18 cellular contexts compared by ENCODE assay signal in genomic region chr4:40214661-40215418, GRCh38. TPM values are rescaled to one million over a fixed set of nuclear protein-coding genes. Genes with fewer than 3 reads are reported as not detected.
DNase-seq lines count a peak whose midpoint lies in the region; ATAC-seq, FAIRE-seq and TF ChIP-seq lines count a peak whose summit lies in the region.
"Had no signal": no experiment of that assay in that cellular context is flagged by ENCODE, and none has a peak within 500 bp of the region (broad histone marks: within the 10 kb centered on the region; RNA-seq: fewer than 3 reads in every experiment).

No MANE protein-coding gene starts in this region.

- H3K4me3 ChIP-seq in gastroesophageal sphincter: no peak overlapping the region
- no peak overlapping the region for H3K4me3 ChIP-seq in right lobe of liver
- H3K4me3 ChIP-seq: BLaER1 treated with 17β-estradiol and CSF1 and Interleukin-3, amounts not matched to agents 10 nM and 100 nM; hepatocyte; K562; ovary had no signal

- peaks cover 98% of the 10 kb centered on the region for H3K4me1 Mint-ChIP-seq in CD4-positive, alpha-beta T cell (ENCODE audit: low read depth)
- H3K4me1 Mint-ChIP-seq in activated CD8-positive, alpha-beta T cell treated with anti-CD3 and anti-CD28 coated beads, Interleukin-2, amount 10 ng/mL, durations not matched to agents 7 days and 5 days (ENCODE audit: low read depth): peaks cover 97% of the 10 kb centered on the region
- H3K4me1 Mint-ChIP-seq in naive thymus-derived CD8-positive, alpha-beta T cell: peaks cover 54 to 100% (median 97%) of the 10 kb centered on the region in 4 donors
- H3K4me1 Mint-ChIP-seq: brain had no signal

- H3K27me3 ChIP-seq in CD4-positive, alpha-beta T cell (ENCODE audit: control insufficient read depth, insufficient read depth, low read length): no peaks in the 10 kb centered on the region
- H3K27me3 ChIP-seq in gastroesophageal sphincter (no peaks in the 10 kb centered on the region), right lobe of liver (no peaks in the 10 kb centered on the region)
- H3K27me3 ChIP-seq: BLaER1 treated with 17β-estradiol and CSF1 and Interleukin-3, amounts not matched to agents 10 nM and 100 nM; hepatocyte; ovary had no signal

- no peak for TF ChIP-seq EP300 in gastroesophageal sphincter (IDR thresholded peaks at IDR 0.05)

- POLR2A ChIA-PET in CD4-positive, alpha-beta T cell (lab: Charles Lee): interaction anchor here (0.8 to 5.7 kb wide), 15 partner anchors 8 to 158 kb away, joined by 3 to 89 read pairs (median 7); partner anchors contain the start of genes N4BP2 and RHOH
- POLR2A ChIA-PET in activated CD8-positive, alpha-beta T cell treated with anti-CD3 and anti-CD28 coated beads, Interleukin-2, amount 10 ng/mL, durations not matched to agents 7 days and 5 days (lab: Charles Lee): interaction anchor here (1.0 to 18.3 kb wide), 11 partner anchors 10 to 102 kb away, joined by 3 to 517 read pairs (median 5); partner anchors contain the start of gene RHOH
- POLR2A ChIA-PET in naive thymus-derived CD8-positive, alpha-beta T cell (lab: Charles Lee): interaction anchor here (0.9 to 13.9 kb wide), 21 partner anchors 10 to 102 kb away, joined by 3 to 376 read pairs (median 5); partner anchors contain the start of gene RHOH

- H3K4me3 Mint-ChIP-seq in CD4-positive, alpha-beta T cell: peak overlapping the region; percentile 70
- peak overlapping the region; percentile 68 for H3K4me3 Mint-ChIP-seq in activated CD8-positive, alpha-beta T cell treated with anti-CD3 and anti-CD28 coated beads, Interleukin-2, amount 10 ng/mL, durations not matched to agents 7 days and 5 days
- H3K4me3 Mint-ChIP-seq in naive thymus-derived CD8-positive, alpha-beta T cell: peak overlapping the region; percentile 49 to 100 (median 80)
- H3K4me3 Mint-ChIP-seq: brain had no signal

- intact Hi-C loops in CD4-positive, alpha-beta T cell (cut with DNase I, micrococcal nuclease): loop anchor here in 1 of 2 experiments (1.0 to 2.0 kb wide), 2 partner anchors 11 to 16 kb away; no protein-coding TSS in a partner anchor
- intact Hi-C loops in right lobe of liver (cut with DNase I): no loop called here

- H3K4me1 ChIP-seq in gastroesophageal sphincter (no peaks in the 10 kb centered on the region), right lobe of liver (no peaks in the 10 kb centered on the region)

- CTCF ChIA-PET in CD4-positive, alpha-beta T cell (lab: Charles Lee): interaction anchor here (0.5 to 2.6 kb wide), 5 partner anchors 13 to 111 kb away, joined by 3 to 10 read pairs (median 4); no protein-coding TSS in a partner anchor
- CTCF ChIA-PET in activated CD8-positive, alpha-beta T cell treated with anti-CD3 and anti-CD28 coated beads, Interleukin-2, amount 10 ng/mL, durations not matched to agents 7 days and 5 days (lab: Charles Lee): interaction anchor here (1.0 to 3.8 kb wide), 11 partner anchors 7 to 158 kb away, joined by 3 to 17 read pairs (median 3); partner anchors contain the start of gene N4BP2

- H3K36me3 Mint-ChIP-seq in CD4-positive, alpha-beta T cell (ENCODE audit: low read depth): peaks cover 97% of the 10 kb centered on the region
- peaks cover 95% of the 10 kb centered on the region for H3K36me3 Mint-ChIP-seq in activated CD8-positive, alpha-beta T cell treated with anti-CD3 and anti-CD28 coated beads, Interleukin-2, amount 10 ng/mL, durations not matched to agents 7 days and 5 days (ENCODE audit: low read depth)
- H3K36me3 Mint-ChIP-seq in naive thymus-derived CD8-positive, alpha-beta T cell: peaks cover 5 to 96% (median 35%) of the 10 kb centered on the region in 3 donors
- H3K36me3 Mint-ChIP-seq: brain had no signal

- H3K9me3 ChIP-seq in CD4-positive, alpha-beta T cell (ENCODE audit: control insufficient read depth, low read length): no peaks in the 10 kb centered on the region
- H3K9me3 ChIP-seq in gastroesophageal sphincter: no peaks in the 10 kb centered on the region
- no peaks in the 10 kb centered on the region for H3K9me3 ChIP-seq in right lobe of liver
- H3K9me3 ChIP-seq: ovary, SK-N-SH had no signal

- no peak for ATAC-seq in CD4-positive, alpha-beta T cell (ENCODE audit: poor library complexity)
- no peak for ATAC-seq in activated CD8-positive, alpha-beta T cell treated with anti-CD3 and anti-CD28 coated beads, Interleukin-2, amount 10 ng/mL, durations not matched to agents 7 days and 5 days
- no peak for ATAC-seq in naive thymus-derived CD8-positive, alpha-beta T cell
- ATAC-seq in gastroesophageal sphincter (no peak), right lobe of liver (no peak)
- ATAC-seq: HCT116, K562 had no signal

- TF ChIP-seq POLR2A in GM12892 (IDR thresholded peaks at IDR 0.05; ENCODE audit: low read depth, low read length) (peak; percentile 39), gastroesophageal sphincter (IDR thresholded peaks at IDR 0.05) (no peak), right lobe of liver (IDR thresholded peaks at IDR 0.05) (no peak)

- no peak for DNase-seq in CD4-positive, alpha-beta T cell
- DNase-seq in GM12892 (ENCODE audit: insufficient read length) (no peak), right lobe of liver (no peak), NCI-H748 treated with DMSO at 0.1 percent for 48 hours (lab: John Stamatoyannopoulos, UW) (no peak)
- DNase-seq in activated CD8-positive, alpha-beta T cell treated with anti-CD3 and anti-CD28 coated beads, Interleukin-2, amount 10 ng/mL, durations not matched to agents 7 days and 5 days: peak; percentile 21
- DNase-seq in naive thymus-derived CD8-positive, alpha-beta T cell: no peak
- DNase-seq: NCI-H1417 treated with DMSO at 0.1 percent for 48 hours; NCI-H226; ovary; SK-N-SH; stimulated activated naive CD4-positive, alpha-beta T cell treated with Interleukin-2 at 50 U/mL for 16 hours had no signal

- H3K9me3 Mint-ChIP-seq in CD4-positive, alpha-beta T cell: no peaks in the 10 kb centered on the region
- no peaks in the 10 kb centered on the region for H3K9me3 Mint-ChIP-seq in activated CD8-positive, alpha-beta T cell treated with anti-CD3 and anti-CD28 coated beads, Interleukin-2, amount 10 ng/mL, durations not matched to agents 7 days and 5 days (ENCODE audit: insufficient read depth)
- no peaks in the 10 kb centered on the region for H3K9me3 Mint-ChIP-seq in naive thymus-derived CD8-positive, alpha-beta T cell

- H3K27ac ChIP-seq in CD4-positive, alpha-beta T cell (ENCODE audit: low read depth, low read length): peak overlapping the region; percentile 85
- H3K27ac ChIP-seq in gastroesophageal sphincter (no peak overlapping the region), right lobe of liver (no peak overlapping the region)
- H3K27ac ChIP-seq: BLaER1 treated with 17β-estradiol and CSF1 and Interleukin-3, amounts not matched to agents 10 nM and 100 nM; hepatocyte; ovary had no signal

- H3K36me3 ChIP-seq in gastroesophageal sphincter (no peaks in the 10 kb centered on the region), right lobe of liver (no peaks in the 10 kb centered on the region)
- H3K36me3 ChIP-seq: ovary had no signal

- peak; percentile 80 for FAIRE-seq in GM12892 (lab: Jason Lieb, UNC)
- FAIRE-seq: K562, urothelium cell line had no signal

- H3K27me3 Mint-ChIP-seq in CD4-positive, alpha-beta T cell: no peaks in the 10 kb centered on the region
- H3K27me3 Mint-ChIP-seq in activated CD8-positive, alpha-beta T cell treated with anti-CD3 and anti-CD28 coated beads, Interleukin-2, amount 10 ng/mL, durations not matched to agents 7 days and 5 days (ENCODE audit: low read depth): no peaks in the 10 kb centered on the region
- no peaks in the 10 kb centered on the region for H3K27me3 Mint-ChIP-seq in naive thymus-derived CD8-positive, alpha-beta T cell
- H3K27me3 Mint-ChIP-seq: brain had no signal

- H3K27ac Mint-ChIP-seq in CD4-positive, alpha-beta T cell: peak overlapping the region; percentile 99
- H3K27ac Mint-ChIP-seq in activated CD8-positive, alpha-beta T cell treated with anti-CD3 and anti-CD28 coated beads, Interleukin-2, amount 10 ng/mL, durations not matched to agents 7 days and 5 days: peak overlapping the region; percentile 86
- H3K27ac Mint-ChIP-seq in naive thymus-derived CD8-positive, alpha-beta T cell: peak overlapping the region; percentile 87 to 98 (median 96)
- H3K27ac Mint-ChIP-seq: brain had no signal

- 81 to 86% methylated on average over 5 to 8 of the region's 9 CpGs for WGBS in gastroesophageal sphincter (ENCODE audit: low coverage in 1 of 2), 2 donors
- WGBS in right lobe of liver (ENCODE audit: insufficient coverage, low coverage, low lambda C conversion rate, missing lambda C conversion rate): 81% methylated on average over 8 of the region's 9 CpGs

- no peak for TF ChIP-seq CTCF in CD4-positive, alpha-beta T cell (IDR thresholded peaks at IDR 0.05)
- TF ChIP-seq CTCF in gastroesophageal sphincter (IDR thresholded peaks at IDR 0.05): no peak
- no peak for TF ChIP-seq CTCF in right lobe of liver (IDR thresholded peaks at IDR 0.05)

RNA-seq across cellular contexts. Expression of gene RHOH, which starts 18.0 kb away (rescaled TPM):
- total RNA-seq in CD4-positive, alpha-beta T cell: 100 to 1,000 TPM; 302 to 317 TPM
- 93.6 TPM for polyA plus RNA-seq in GM12892 (2012; ENCODE audit: missing spikeins)
- 100 to 1,000 TPM; 147 to 159 TPM for total RNA-seq in activated CD8-positive, alpha-beta T cell treated with anti-CD3 and anti-CD28 coated beads, Interleukin-2, amount 10 ng/mL, durations not matched to agents 7 days and 5 days
- total RNA-seq in naive thymus-derived CD8-positive, alpha-beta T cell: 100 to 1,000 TPM; 233 to 249 TPM
- polyA plus RNA-seq in naive thymus-derived CD8-positive, alpha-beta T cell: 100 to 1,000 TPM; 328 to 416 (median 383) TPM
- total RNA-seq in gastroesophageal sphincter: 1 to 10 TPM in 2 of 4 donors, under 1 TPM in 2; 0.42 to 4.4 (median 1.0) TPM
- total RNA-seq in right lobe of liver: 1 to 10 TPM in 1 of 6 experiments, under 1 TPM in 5; 0.25 to 1.2 (median 0.62) TPM
- total RNA-seq: hepatocyte had no signal
- polyA plus RNA-seq: hepatocyte, SK-N-SH had no signal

Comparison
In these comparisons a context has a peak if more than half of its experiments do, and no peak if none do; other contexts are left out.
1. RNA of gene RHOH, which starts 18.0 kb away (total RNA-seq): 302 to 317 TPM in CD4-positive, alpha-beta T cell, 233 to 249 TPM in naive thymus-derived CD8-positive, alpha-beta T cell and 147 to 159 TPM in activated CD8-positive, alpha-beta T cell treated with anti-CD3 and anti-CD28 coated beads, Interleukin-2, amount 10 ng/mL, durations not matched to agents 7 days and 5 days; 0.42 to 4.4 TPM in gastroesophageal sphincter and 0.25 to 1.2 TPM in right lobe of liver; every median in the first group is over 10 times any median in the second.
2. Peak in every context shown above with its lines, with median percentiles within 50 percentile points of each other: H3K27ac Mint-ChIP-seq and H3K4me3 Mint-ChIP-seq.